Comparison of ENCODE assay signal across 15 cellular contexts in genomic region chr16:29012913-29013641, GRCh38. TPM values are rescaled to one million over a fixed set of nuclear protein-coding genes. Genes with fewer than 3 reads are reported as not detected.
DNase-seq lines count a peak whose midpoint lies in the region; ATAC-seq lines count a peak whose summit lies in the region.
"Had no signal": no experiment of that assay in that cellular context is flagged by ENCODE, and none has a peak within 500 bp of the region (broad histone marks: within the 10 kb centered on the region; RNA-seq: fewer than 3 reads in every experiment).

No MANE protein-coding gene starts in this region.

- peak overlapping the region; percentile 98 for H3K27ac Mint-ChIP-seq in activated naive CD4-positive, alpha-beta T cell treated with anti-CD3 and anti-CD28 coated beads, Interleukin-2, amount 10 ng/mL, durations not matched to agents 7 days and 5 days
- peak overlapping the region; percentile 99 for H3K27ac Mint-ChIP-seq in T-cell

- H3K4me3 Mint-ChIP-seq in activated naive CD4-positive, alpha-beta T cell treated with anti-CD3 and anti-CD28 coated beads, Interleukin-2, amount 10 ng/mL, durations not matched to agents 7 days and 5 days, result no peak overlapping the region
- H3K4me3 Mint-ChIP-seq in T-cell, result peak overlapping the region; percentile 21 to 76 (median 40)

- CTCF ChIA-PET in activated naive CD4-positive, alpha-beta T cell treated with anti-CD3 and anti-CD28 coated beads, Interleukin-2, amount 10 ng/mL, durations not matched to agents 7 days and 5 days (lab: Charles Lee), result interaction anchor here (0.6 to 1.2 kb wide), 2 partner anchors 17 to 29 kb away, joined by 3 read pairs; no protein-coding TSS in a partner anchor
- CTCF ChIA-PET in T-cell (lab: Charles Lee), result interaction anchor here (0.6 kb wide), 3 partner anchors 36 to 132 kb away, joined by 5 to 7 read pairs (median 5); no protein-coding TSS in a partner anchor

- H3K9me3 Mint-ChIP-seq in activated naive CD4-positive, alpha-beta T cell treated with anti-CD3 and anti-CD28 coated beads, Interleukin-2, amount 10 ng/mL, durations not matched to agents 7 days and 5 days, result no peaks in the 10 kb centered on the region
- H3K9me3 Mint-ChIP-seq in T-cell, result no peaks in the 10 kb centered on the region

- H3K4me1 Mint-ChIP-seq in activated naive CD4-positive, alpha-beta T cell treated with anti-CD3 and anti-CD28 coated beads, Interleukin-2, amount 10 ng/mL, durations not matched to agents 7 days and 5 days, result peaks cover 55% of the 10 kb centered on the region
- H3K4me1 Mint-ChIP-seq in T-cell, result peaks cover 59 to 72% (median 64%) of the 10 kb centered on the region in 3 donors

- POLR2A ChIA-PET in T-cell (lab: Charles Lee), result interaction anchor here in 1 of 2 donors (0.6 to 1.0 kb wide), 3 partner anchors 25 to 985 kb away, joined by 4 to 12 read pairs (median 9); partner anchors contain the start of gene LAT

- no peaks in the 10 kb centered on the region for H3K36me3 Mint-ChIP-seq in activated naive CD4-positive, alpha-beta T cell treated with anti-CD3 and anti-CD28 coated beads, Interleukin-2, amount 10 ng/mL, durations not matched to agents 7 days and 5 days
- no peaks in the 10 kb centered on the region for H3K36me3 Mint-ChIP-seq in T-cell

- ATAC-seq in T-cell (replicated peaks in 1 of 4) (peak; percentile 63 to 83 (median 72)), HG02571 (IDR thresholded peaks at IDR 0.05; ENCODE audit: unreplicated experiment) (no peak), GM18868 (IDR thresholded peaks at IDR 0.05; ENCODE audit: unreplicated experiment) (no peak)
- peak; percentile 24 for ATAC-seq in stimulated activated naive CD8-positive, alpha-beta T cell treated with anti-CD3 and anti-CD28 coated beads, Interleukin-15, Interleukin-2, amounts not matched to agents 100 U/mL and 50 U/mL, for 24 hours
- ATAC-seq: HCT116, PC-3 had no signal

- peak; percentile 43 for DNase-seq in activated naive CD4-positive, alpha-beta T cell treated with anti-CD3 and anti-CD28 coated beads, Interleukin-2, amount 10 ng/mL, durations not matched to agents 7 days and 5 days
- no peak for DNase-seq in activated naive CD4-positive, alpha-beta T cell treated with anti-CD3 and anti-CD28 coated beads, Interleukin-2, amount 50 U/mL, for 16 hours
- DNase-seq in T-cell (peak in 27 of 34 experiments; percentile 16 to 73 (median 42)), HT-29 (ENCODE audit: low spot score) (no peak)
- DNase-seq in central memory CD4-positive, alpha-beta T cell, result peak; percentile 60
- DNase-seq in stimulated activated naive CD8-positive, alpha-beta T cell treated with anti-CD3 and anti-CD28 coated beads, Interleukin-15, Interleukin-2, amounts not matched to agents 100 U/mL and 50 U/mL, for 24 hours, result no peak
- DNase-seq: islet precursor cell, KG1, NCI-H1436 treated with DMSO at 0.1 percent for 48 hours, NCI-H446 treated with DMSO at 0.1 percent for 48 hours, PC-3, substantia nigra had no signal

- no peaks in the 10 kb centered on the region for H3K27me3 Mint-ChIP-seq in activated naive CD4-positive, alpha-beta T cell treated with anti-CD3 and anti-CD28 coated beads, Interleukin-2, amount 10 ng/mL, durations not matched to agents 7 days and 5 days
- H3K27me3 Mint-ChIP-seq in T-cell, result no peaks in the 10 kb centered on the region

RNA-seq across cellular contexts. Expression of gene LAT, which starts 28.2 kb away (rescaled TPM):
- total RNA-seq in T-cell, result 100 to 1,000 TPM; 237 to 440 (median 378) TPM
- total RNA-seq in HT-29 (2014; rRNA removed; shearing (Covaris generic)), result 14.8 and 22.7 TPM in 2 replicates

RNA-seq across cellular contexts. Expression of gene SPNS1, which starts 38.5 kb away (rescaled TPM):
- total RNA-seq in T-cell, result 10 to 100 TPM; 28.2 to 53.2 (median 47.7) TPM
- total RNA-seq in HT-29 (2014; rRNA removed; shearing (Covaris generic)), result 79.6 and 88.8 TPM in 2 replicates

Comparison
In these comparisons a context has a peak if more than half of its experiments do, and no peak if none do; other contexts are left out.
1. DNase-seq: peak in activated naive CD4-positive, alpha-beta T cell treated with anti-CD3 and anti-CD28 coated beads, Interleukin-2, amount 10 ng/mL, durations not matched to agents 7 days and 5 days (single experiment), T-cell (27 of 34) and central memory CD4-positive, alpha-beta T cell (single experiment); none in activated naive CD4-positive, alpha-beta T cell treated with anti-CD3 and anti-CD28 coated beads, Interleukin-2, amount 50 U/mL, for 16 hours (single experiment), stimulated activated naive CD8-positive, alpha-beta T cell treated with anti-CD3 and anti-CD28 coated beads, Interleukin-15, Interleukin-2, amounts not matched to agents 100 U/mL and 50 U/mL, for 24 hours (single experiment) and HT-29 (single experiment).
2. ATAC-seq: peak in T-cell (4 of 4) and stimulated activated naive CD8-positive, alpha-beta T cell treated with anti-CD3 and anti-CD28 coated beads, Interleukin-15, Interleukin-2, amounts not matched to agents 100 U/mL and 50 U/mL, for 24 hours (single experiment); none in HG02571 (single experiment) and GM18868 (single experiment).
3. RNA of gene LAT, which starts 28.2 kb away (total RNA-seq): 237 to 440 TPM in T-cell; 14.8 to 22.7 TPM in HT-29; every median in the first group is over 10 times any median in the second.